In the genomic region with DNA sequence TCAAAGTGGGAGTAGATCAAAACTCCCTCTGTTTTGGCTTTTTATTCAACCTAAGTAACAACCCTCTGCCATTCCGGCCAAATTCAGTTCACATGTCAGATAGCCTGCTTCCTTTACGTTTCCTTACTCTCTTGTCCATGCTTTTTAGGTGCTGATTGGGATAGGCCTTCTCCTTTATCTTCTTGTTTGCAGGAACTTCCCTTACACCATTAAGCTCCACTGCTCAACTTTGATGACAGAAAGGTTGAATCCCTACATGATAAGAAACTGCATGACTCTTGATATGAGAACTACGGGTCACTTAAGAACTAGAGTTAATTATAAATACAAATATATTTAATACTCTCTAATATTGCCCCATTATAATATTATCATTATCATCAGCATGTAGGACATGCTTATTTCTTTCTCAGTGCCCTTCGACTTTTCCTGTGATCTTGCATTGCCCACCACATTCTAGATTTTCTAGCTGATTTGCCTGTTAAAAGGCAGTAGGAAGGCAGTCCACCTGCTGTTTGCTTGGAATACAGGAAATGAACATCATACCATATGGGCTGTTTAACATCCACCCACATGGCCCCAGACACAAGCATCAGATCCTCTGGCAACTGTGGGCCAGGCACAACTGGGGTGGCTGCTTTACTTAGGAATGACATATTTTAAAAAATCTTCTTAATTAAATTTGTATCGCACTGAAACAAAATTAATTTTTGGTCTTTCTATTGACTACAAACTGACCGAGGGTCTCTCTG, we compare ENCODE assay signal across 20 cellular contexts. TPM values are rescaled to one million over a fixed set of nuclear protein-coding genes. Genes with fewer than 3 reads are reported as not detected.
DNase-seq lines count a peak whose midpoint lies in the region; TF ChIP-seq lines count a peak whose summit lies in the region.
"Had no signal": no experiment of that assay in that cellular context is flagged by ENCODE, and none has a peak within 500 bp of the region (broad histone marks: within the 10 kb centered on the region; RNA-seq: fewer than 3 reads in every experiment).

No MANE protein-coding gene starts in this region.

- H3K9me3 ChIP-seq in thyroid gland: no peaks in the 10 kb centered on the region
- H3K9me3 ChIP-seq in stomach: no peaks in the 10 kb centered on the region
- H3K9me3 ChIP-seq: ascending aorta had no signal

- H3K4me3 ChIP-seq in thyroid gland (replicated peaks in 1 of 3) (no peak overlapping the region), stomach (no peak overlapping the region)
- H3K4me3 ChIP-seq: ascending aorta, GM23248 had no signal

- H3K36me3 ChIP-seq in thyroid gland (no peaks in the 10 kb centered on the region), stomach (no peaks in the 10 kb centered on the region)
- H3K36me3 ChIP-seq: ascending aorta had no signal

- no peaks in the 10 kb centered on the region for H3K27me3 Mint-ChIP-seq in endothelial cell (ENCODE audit: unreplicated experiment)
- H3K27me3 Mint-ChIP-seq: activated CD4-positive, alpha-beta T cell treated with anti-CD3 and anti-CD28 coated beads, Interleukin-2, amount 10 ng/mL, durations not matched to agents 7 days and 5 days had no signal

- WGBS in thyroid gland, 2 donors: 95 to 99% methylated on average over 6 of the region's 6 CpGs
- 88 to 93% (median 89%) methylated on average over 6 of the region's 6 CpGs for WGBS in stomach, 5 donors

- TF ChIP-seq EP300 in stomach (IDR thresholded peaks at IDR 0.05): no peak

- H3K4me1 Mint-ChIP-seq in endothelial cell (ENCODE audit: unreplicated experiment): peaks cover 7% of the 10 kb centered on the region
- H3K4me1 Mint-ChIP-seq: activated CD4-positive, alpha-beta T cell treated with anti-CD3 and anti-CD28 coated beads, Interleukin-2, amount 10 ng/mL, durations not matched to agents 7 days and 5 days had no signal

- H3K27me3 ChIP-seq in thyroid gland (no peaks in the 10 kb centered on the region), stomach (no peaks in the 10 kb centered on the region)
- H3K27me3 ChIP-seq: ascending aorta had no signal

- DNase-seq in NCI-H524 (lab: John Stamatoyannopoulos, UW) (peak; percentile 1 to 40), NCI-H524 treated with DMSO at 0.1 percent for 48 hours (lab: John Stamatoyannopoulos, UW) (no peak), NCI-H69 (lab: John Stamatoyannopoulos, UW) (peak; percentile 61), endothelial cell (ENCODE audit: low spot score) (no peak), thyroid gland (no peak), stomach (no peak), KBM-7 (no peak), GDM1 (lab: John Stamatoyannopoulos, UW) (no peak)
- DNase-seq: activated CD4-positive, alpha-beta T cell treated with anti-CD3 and anti-CD28 coated beads, Interleukin-2, amount 10 ng/mL, durations not matched to agents 7 days and 5 days; activated naive CD4-positive, alpha-beta T cell treated with anti-CD3 and anti-CD28 coated beads, Interleukin-2, amount 50 U/mL, for 16 hours; effector CD8-positive, alpha-beta T cell; GM23248; kidney; mesenchymal stem cell; MM.1S; NCI-H187 treated with DMSO at 0.1 percent for 48 hours; NCI-H446 treated with DMSO at 0.1 percent for 48 hours had no signal

- intact Hi-C loops in thyroid gland (cut with DNase I): no loop called here
- intact Hi-C loops in stomach (cut with DNase I; ENCODE audit: low total_unique reads): no loop called here

- H3K36me3 Mint-ChIP-seq in endothelial cell (ENCODE audit: low read depth, unreplicated experiment): no peaks in the 10 kb centered on the region
- H3K36me3 Mint-ChIP-seq: CD14-positive monocyte had no signal

- no peak for TF ChIP-seq POLR2A in thyroid gland (IDR thresholded peaks at IDR 0.05)
- TF ChIP-seq POLR2A in stomach (IDR thresholded peaks at IDR 0.05): no peak

- no peaks in the 10 kb centered on the region for H3K9me3 Mint-ChIP-seq in endothelial cell (ENCODE audit: unreplicated experiment)
- H3K9me3 Mint-ChIP-seq: activated CD4-positive, alpha-beta T cell treated with anti-CD3 and anti-CD28 coated beads, Interleukin-2, amount 10 ng/mL, durations not matched to agents 7 days and 5 days; nephron had no signal

- H3K4me1 ChIP-seq in thyroid gland: peaks cover 17 to 36% of the 10 kb centered on the region in 2 donors
- H3K4me1 ChIP-seq in stomach: peaks cover 0 to 12% (median 2%) of the 10 kb centered on the region in 4 donors
- H3K4me1 ChIP-seq: ascending aorta had no signal

- TF ChIP-seq CTCF in endothelial cell (IDR thresholded peaks at IDR 0.05; ENCODE audit: unreplicated experiment) (no peak), thyroid gland (IDR thresholded peaks at IDR 0.05) (no peak), stomach (IDR thresholded peaks at IDR 0.05) (no peak)

- H3K4me3 Mint-ChIP-seq in endothelial cell (ENCODE audit: unreplicated experiment): no peak overlapping the region
- H3K4me3 Mint-ChIP-seq: activated CD4-positive, alpha-beta T cell treated with anti-CD3 and anti-CD28 coated beads, Interleukin-2, amount 10 ng/mL, durations not matched to agents 7 days and 5 days; CD14-positive monocyte; nephron had no signal

- H3K27ac ChIP-seq in thyroid gland: peak overlapping the region in 2 of 3 donors; percentile 49 to 66
- H3K27ac ChIP-seq in stomach: peak overlapping the region in 1 of 5 donors; percentile 50
- H3K27ac ChIP-seq: ascending aorta, GM23248 had no signal

- peak overlapping the region; percentile 55 for H3K27ac Mint-ChIP-seq in endothelial cell (ENCODE audit: unreplicated experiment)
- H3K27ac Mint-ChIP-seq: activated CD4-positive, alpha-beta T cell treated with anti-CD3 and anti-CD28 coated beads, Interleukin-2, amount 10 ng/mL, durations not matched to agents 7 days and 5 days; CD14-positive monocyte; nephron had no signal

- in situ Hi-C loops in KBM-7 (cut with MboI; ENCODE audit: low pct_unique_long_range_greater_than_20kb, low sequenced_read_pairs): no loop called here

RNA-seq across cellular contexts. Expression of a gene that starts 59.7 kb away (rescaled TPM):
- total RNA-seq in endothelial cell (ENCODE audit: unreplicated experiment) (27.7 TPM), thyroid gland (10 to 100 TPM; 59.3 to 79.3 (median 64.8) TPM), stomach (10 to 100 TPM; 13.9 to 56.0 (median 33.0) TPM)
- polyA plus RNA-seq in stomach: 10 to 100 TPM; 12.5 to 14.8 (median 14.2) TPM

Comparison
In these comparisons a context has a peak if more than half of its experiments do, and no peak if none do; other contexts are left out.
1. DNase-seq: peak in NCI-H524 (2 of 2) and NCI-H69 (single experiment); none in NCI-H524 treated with DMSO at 0.1 percent for 48 hours (single experiment), endothelial cell (single experiment), thyroid gland (0 of 2), stomach (single experiment), KBM-7 (single experiment) and GDM1 (single experiment).